9 cellular contexts compared by ENCODE assay signal in the genomic region with DNA sequence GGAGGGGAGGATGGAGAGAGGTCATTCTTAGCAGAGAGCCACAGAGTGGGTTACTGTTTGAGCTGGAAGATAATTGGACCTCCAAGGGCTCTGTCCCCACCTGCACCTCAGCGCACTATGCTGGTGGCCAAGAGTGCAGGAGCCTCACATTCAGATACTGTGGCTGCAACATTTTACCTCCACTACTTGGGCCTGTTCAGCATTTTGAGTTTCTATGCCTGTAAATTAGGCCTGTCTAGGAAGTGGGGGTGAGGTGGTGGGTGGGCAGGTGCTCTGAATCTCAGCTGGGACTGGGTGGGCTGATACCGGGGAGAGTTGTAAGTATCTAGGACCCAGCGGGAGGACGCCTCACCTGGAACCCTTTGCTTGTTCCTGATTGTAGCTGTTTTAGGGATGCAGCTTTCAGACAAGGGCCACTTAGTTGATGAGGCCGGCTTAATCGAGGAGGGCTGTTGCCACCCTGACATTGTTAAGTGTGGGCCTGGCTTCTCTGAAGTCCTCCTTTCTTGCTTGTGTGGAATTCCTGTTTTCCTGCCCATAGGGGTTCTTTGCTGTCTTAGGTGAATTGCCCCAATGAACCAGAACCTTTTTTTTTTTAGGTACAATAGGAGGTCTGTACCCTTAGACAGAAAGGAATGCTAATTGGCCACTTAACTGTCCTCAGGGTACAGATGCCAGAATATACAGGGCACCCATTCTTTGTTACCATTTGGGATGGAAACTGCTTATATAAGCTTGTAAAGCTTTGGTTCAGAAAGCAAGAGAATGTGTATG.
DNase-seq lines count a peak whose midpoint lies in the region; ATAC-seq and TF ChIP-seq lines count a peak whose summit lies in the region.
"Had no signal": no experiment of that assay in that cellular context is flagged by ENCODE, and none has a peak within 500 bp of the region (broad histone marks: within the 10 kb centered on the region; RNA-seq: fewer than 3 reads in every experiment).

No MANE protein-coding gene starts in this region.

- no peak for ATAC-seq in heart right ventricle
- no peak for ATAC-seq in Right ventricle myocardium superior (ENCODE audit: poor library complexity)
- no peak for ATAC-seq in body of pancreas
- no peak for ATAC-seq in HG03196 (IDR thresholded peaks at IDR 0.05; ENCODE audit: unreplicated experiment)

- 83 to 84% methylated on average over 6 of the region's 6 CpGs for WGBS in heart right ventricle, 2 donors
- 80 to 90% methylated on average over 5 of the region's 6 CpGs for WGBS in body of pancreas, 2 donors

- no peak for DNase-seq in heart right ventricle
- DNase-seq in Right ventricle myocardium superior: no peak
- DNase-seq in body of pancreas: no peak
- DNase-seq in mesothelial cell of epicardium (ENCODE audit: low spot score in 2 of 2, unreplicated experiment in 2 of 2): no peak
- DNase-seq in vagina (ENCODE audit: extremely low spot score in 2 of 2): no peak
- no peak for DNase-seq in NCI-H2227 (lab: John Stamatoyannopoulos, UW; ENCODE audit: unreplicated experiment)
- no peak for DNase-seq in endothelial cell (ENCODE audit: low spot score)

- H3K27me3 ChIP-seq in heart right ventricle (no peaks in the 10 kb centered on the region), body of pancreas (no peaks in the 10 kb centered on the region), vagina (no peaks in the 10 kb centered on the region)
- H3K27me3 ChIP-seq: cardiac muscle cell had no signal

- H3K27me3 Mint-ChIP-seq in mesothelial cell of epicardium (ENCODE audit: low read depth) (no peaks in the 10 kb centered on the region), endothelial cell (ENCODE audit: unreplicated experiment) (peaks cover 2% of the 10 kb centered on the region)

- H3K9me3 ChIP-seq in heart right ventricle (no peaks in the 10 kb centered on the region), body of pancreas (no peaks in the 10 kb centered on the region), vagina (no peaks in the 10 kb centered on the region)

- intact Hi-C loops in heart right ventricle (cut with DNase I) (loop anchor here in 2 of 10 donors (5.0 kb wide), 2 partner anchors 42 to 82 kb away; a partner anchor contains a TSS), Right ventricle myocardium superior (cut with DNase I) (no loop called here), body of pancreas (cut with DNase I) (no loop called here), vagina (cut with DNase I) (no loop called here)

- H3K4me1 ChIP-seq in heart right ventricle (peaks cover 20 to 82% (median 59%) of the 10 kb centered on the region in 9 donors), body of pancreas (peaks cover 69% of the 10 kb centered on the region), vagina (peaks cover 81% of the 10 kb centered on the region)

- peak overlapping the region in 9 of 10 donors; percentile 47 to 86 (median 73) for H3K27ac ChIP-seq in heart right ventricle
- peak overlapping the region; percentile 35 to 85 (median 76) for H3K27ac ChIP-seq in body of pancreas
- H3K27ac ChIP-seq in vagina: peak overlapping the region; percentile 87
- H3K27ac ChIP-seq: cardiac muscle cell had no signal

- TF ChIP-seq CTCF in heart right ventricle (IDR thresholded peaks at IDR 0.05) (no peak), body of pancreas (IDR thresholded peaks at IDR 0.05) (no peak), mesothelial cell of epicardium (IDR thresholded peaks at IDR 0.05; ENCODE audit: unreplicated experiment) (no peak), vagina (IDR thresholded peaks at IDR 0.05) (no peak), endothelial cell (IDR thresholded peaks at IDR 0.05; ENCODE audit: unreplicated experiment) (no peak)

- H3K36me3 Mint-ChIP-seq in mesothelial cell of epicardium: peaks cover 5% of the 10 kb centered on the region
- no peaks in the 10 kb centered on the region for H3K36me3 Mint-ChIP-seq in endothelial cell (ENCODE audit: low read depth, unreplicated experiment)

- H3K4me1 Mint-ChIP-seq in mesothelial cell of epicardium (peaks cover 53% of the 10 kb centered on the region), endothelial cell (ENCODE audit: unreplicated experiment) (peaks cover 45% of the 10 kb centered on the region)

- TF ChIP-seq POLR2A in body of pancreas (IDR thresholded peaks at IDR 0.05) (no peak), vagina (IDR thresholded peaks at IDR 0.05) (no peak)

- no peak overlapping the region for H3K4me3 ChIP-seq in heart right ventricle
- no peak overlapping the region for H3K4me3 ChIP-seq in body of pancreas
- H3K4me3 ChIP-seq in vagina: no peak overlapping the region
- H3K4me3 ChIP-seq: cardiac muscle cell had no signal

- H3K36me3 ChIP-seq in heart right ventricle (no peaks in the 10 kb centered on the region), body of pancreas (replicated peaks in 1 of 2; ENCODE audit: insufficient read depth in 1 of 2, low read depth in 2 of 2) (no peaks in the 10 kb centered on the region), vagina (no peaks in the 10 kb centered on the region)
- H3K36me3 ChIP-seq: cardiac muscle cell had no signal

- H3K9me3 Mint-ChIP-seq in mesothelial cell of epicardium (no peaks in the 10 kb centered on the region), endothelial cell (ENCODE audit: unreplicated experiment) (no peaks in the 10 kb centered on the region)

- H3K27ac Mint-ChIP-seq in mesothelial cell of epicardium: peak overlapping the region; percentile 91
- H3K27ac Mint-ChIP-seq in endothelial cell (ENCODE audit: unreplicated experiment): no peak overlapping the region

- H3K4me3 Mint-ChIP-seq in mesothelial cell of epicardium: no peak overlapping the region
- no peak overlapping the region for H3K4me3 Mint-ChIP-seq in endothelial cell (ENCODE audit: unreplicated experiment)
